In the genomic region with DNA sequence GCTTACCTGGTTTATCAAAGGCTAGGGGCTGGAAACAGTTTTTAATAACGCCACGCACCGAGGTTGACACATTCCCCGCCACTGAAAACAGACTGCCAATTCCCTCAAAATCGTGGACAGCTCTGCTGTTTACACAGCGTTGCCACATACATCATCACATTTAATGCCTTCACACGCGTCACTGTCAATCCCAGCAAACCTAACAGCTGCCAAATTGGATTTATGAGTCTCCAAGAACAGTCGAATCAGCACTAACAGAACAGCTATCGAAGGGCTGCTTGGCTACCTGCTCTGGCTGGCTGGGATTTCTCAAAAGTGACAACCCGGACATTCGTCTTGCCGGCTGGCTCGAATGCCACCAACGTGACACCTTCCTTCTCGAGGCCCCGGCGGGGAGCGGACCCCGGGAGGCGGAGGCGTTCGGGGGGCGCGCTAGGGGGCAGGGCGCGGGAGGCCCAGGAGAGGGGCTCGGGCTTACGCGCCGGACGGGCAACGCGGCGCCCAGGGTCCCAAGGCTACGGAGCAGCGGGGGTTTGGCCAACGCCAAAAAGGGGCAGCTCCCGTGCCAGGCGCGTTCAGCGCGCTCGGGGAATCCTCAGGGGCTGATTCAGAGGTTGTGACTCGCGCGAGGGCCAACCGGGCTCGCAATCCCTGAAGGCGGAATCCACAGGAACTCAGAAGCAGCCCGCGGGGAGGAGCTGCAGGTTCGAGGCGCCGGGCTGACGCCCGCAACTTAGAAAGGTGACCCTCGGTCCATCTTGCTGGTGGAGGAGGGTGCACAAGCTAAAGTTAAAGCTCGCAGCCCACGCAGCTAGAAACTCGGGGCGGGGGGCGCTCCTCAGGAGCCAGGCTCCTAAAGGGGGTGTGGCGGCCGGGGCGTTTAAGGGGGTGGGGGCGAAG, we compare ENCODE assay signal across 8 cellular contexts. TPM values are rescaled to one million over a fixed set of nuclear protein-coding genes. Genes with fewer than 3 reads are reported as not detected.
DNase-seq lines count a peak whose midpoint lies in the region; ATAC-seq, FAIRE-seq and TF ChIP-seq lines count a peak whose summit lies in the region.

No MANE protein-coding gene starts in this region.

- H3K9ac ChIP-seq in ES-I3 (ENCODE audit: low read depth, low read length) = peak overlapping the region; percentile 84

- no peak for TF ChIP-seq CTCF in ascending aorta (IDR thresholded peaks at IDR 0.05)

- H3K4me1 ChIP-seq in ES-I3 (ENCODE audit: insufficient read depth, low read length) = peaks cover 5% of the 10 kb centered on the region; the same call in 1 of the 2 replicates
- H3K4me1 ChIP-seq in ascending aorta = no peaks in the 10 kb centered on the region

- DNase-seq in RCC 7860 (ENCODE audit: low spot score) (peak; percentile 50), ascending aorta (ENCODE audit: low spot score in 2 of 2) (peak in 1 of 2 donors; percentile 89), hepatic stellate cell (ENCODE audit: low spot score) (peak; percentile 66), posterior cingulate gyrus (peak in 8 of 10 donors; percentile 24 to 90 (median 48))

- H3K9me3 ChIP-seq in ES-I3 (ENCODE audit: control insufficient read depth, insufficient read depth, low read length) (no peaks in the 10 kb centered on the region), ascending aorta (no peaks in the 10 kb centered on the region)

- intact Hi-C loops in ascending aorta (cut with DNase I) = loop anchor here (1.0 to 10.0 kb wide), 7 partner anchors 36 to 1111 kb away; a partner anchor contains a TSS
- intact Hi-C loops in posterior cingulate gyrus (cut with DNase I) = loop anchor here (1.0 to 10.0 kb wide), 4 partner anchors 36 to 168 kb away; a partner anchor contains a TSS

- no peak for FAIRE-seq in RCC 7860 (lab: Jason Lieb, UNC)

- peak overlapping the region; percentile 98 for H3K4me3 ChIP-seq in ascending aorta

- no peak for ATAC-seq in GM18858 (IDR thresholded peaks at IDR 0.05; ENCODE audit: unreplicated experiment)
- no peak for ATAC-seq in HG03520 (IDR thresholded peaks at IDR 0.05; ENCODE audit: unreplicated experiment)
- no peak for ATAC-seq in HG02973 (IDR thresholded peaks at IDR 0.05; ENCODE audit: unreplicated experiment)

- H3K36me3 ChIP-seq in ES-I3 (ENCODE audit: insufficient read depth, low read length) (no peaks in the 10 kb centered on the region), ascending aorta (no peaks in the 10 kb centered on the region)

- peak overlapping the region; percentile 91 to 93 for H3K27ac ChIP-seq in ascending aorta

- H3K27me3 ChIP-seq in ascending aorta = no peaks in the 10 kb centered on the region

RNA-seq across cellular contexts. Expression of a gene that starts 1.2 kb away (rescaled TPM):
- 47.8 TPM for total RNA-seq in ascending aorta

RNA-seq across cellular contexts. Expression of a gene that starts 36.7 kb away (rescaled TPM):
- total RNA-seq in ascending aorta = 32.4 TPM
